Comparison of ENCODE assay signal across 8 cellular contexts in genomic region chr18:48605408-48605845, GRCh38.
DNase-seq lines count a peak whose midpoint lies in the region; ATAC-seq and TF ChIP-seq lines count a peak whose summit lies in the region.

No MANE protein-coding gene starts in this region.

- no peak overlapping the region for H3K27ac Mint-ChIP-seq in stimulated activated naive B cell treated with anti-CD40 and anti-IgM and Interleukin-4, amounts not matched to agents 10 μg/mL and 1 μg/mL and 100 μg/mL, for 72 hours

- no peak overlapping the region for H3K4me3 Mint-ChIP-seq in stimulated activated naive B cell treated with anti-CD40 and anti-IgM and Interleukin-4, amounts not matched to agents 10 μg/mL and 1 μg/mL and 100 μg/mL, for 72 hours

- H3K36me3 ChIP-seq in brain microvascular endothelial cell (replicated peaks), result no peaks in the 10 kb centered on the region

- DNase-seq in AML-193 (lab: John Stamatoyannopoulos, UW), result peak; percentile 74 to 76
- DNase-seq in NCI-H1092 treated with DMSO at 0.1 percent for 48 hours (lab: John Stamatoyannopoulos, UW), result peak; percentile 22
- no peak for DNase-seq in brain microvascular endothelial cell
- DNase-seq in stimulated activated naive B cell treated with anti-CD40 and anti-IgM and Interleukin-4, amounts not matched to agents 10 μg/mL and 1 μg/mL and 100 μg/mL, for 72 hours, result no peak
- DNase-seq in Ammon's horn (ENCODE audit: low spot score), result no peak
- no peak for DNase-seq in foreskin melanocyte
- no peak for DNase-seq in NCI-H2081 treated with DMSO at 0.1 percent for 48 hours (lab: John Stamatoyannopoulos, UW)

- H3K4me1 Mint-ChIP-seq in stimulated activated naive B cell treated with anti-CD40 and anti-IgM and Interleukin-4, amounts not matched to agents 10 μg/mL and 1 μg/mL and 100 μg/mL, for 72 hours, result peaks cover 0 to 2% of the 10 kb centered on the region in 2 donors

- H3K27ac ChIP-seq in brain microvascular endothelial cell, result no peak overlapping the region

- H3K27me3 ChIP-seq in brain microvascular endothelial cell (replicated peaks), result no peaks in the 10 kb centered on the region

- H3K27me3 Mint-ChIP-seq in stimulated activated naive B cell treated with anti-CD40 and anti-IgM and Interleukin-4, amounts not matched to agents 10 μg/mL and 1 μg/mL and 100 μg/mL, for 72 hours, result no peaks in the 10 kb centered on the region

- peaks cover 9 to 10% of the 10 kb centered on the region in 2 donors for H3K9me3 Mint-ChIP-seq in stimulated activated naive B cell treated with anti-CD40 and anti-IgM and Interleukin-4, amounts not matched to agents 10 μg/mL and 1 μg/mL and 100 μg/mL, for 72 hours

- H3K36me3 Mint-ChIP-seq in stimulated activated naive B cell treated with anti-CD40 and anti-IgM and Interleukin-4, amounts not matched to agents 10 μg/mL and 1 μg/mL and 100 μg/mL, for 72 hours, result peaks cover 0 to 3% of the 10 kb centered on the region in 2 donors

- peak; percentile 53 for ATAC-seq in GM19397 (IDR thresholded peaks at IDR 0.05; ENCODE audit: unreplicated experiment)
- ATAC-seq in stimulated activated naive B cell treated with anti-CD40 and anti-IgM and Interleukin-4, amounts not matched to agents 10 μg/mL and 1 μg/mL and 100 μg/mL, for 72 hours (replicated peaks), result peak; percentile 75 to 82

- in situ Hi-C loops in brain microvascular endothelial cell (cut with HindIII; ENCODE audit: low pct_ligation_motif_present, low sequenced_read_pairs), result no loop called here

- H3K4me3 ChIP-seq in brain microvascular endothelial cell (ENCODE audit: low read depth, low read length), result no peak overlapping the region

- TF ChIP-seq CTCF in brain microvascular endothelial cell (IDR thresholded peaks at IDR 0.05; ENCODE audit: low read depth, low read length, missing control alignments), result peak; percentile 73

Comparison
In these comparisons a context has a peak if more than half of its experiments do, and no peak if none do; other contexts are left out.
1. DNase-seq: peak in AML-193 (2 of 2) and NCI-H1092 treated with DMSO at 0.1 percent for 48 hours (single experiment); none in brain microvascular endothelial cell (single experiment), stimulated activated naive B cell treated with anti-CD40 and anti-IgM and Interleukin-4, amounts not matched to agents 10 μg/mL and 1 μg/mL and 100 μg/mL, for 72 hours (single experiment), Ammon's horn (single experiment), foreskin melanocyte (single experiment) and NCI-H2081 treated with DMSO at 0.1 percent for 48 hours (single experiment).